26 cellular contexts compared by ENCODE assay signal in genomic region chr5:1704266-1704665, GRCh38.
"Had no signal": no experiment of that assay in that cellular context is flagged by ENCODE, and none has a peak within 500 bp of the region (broad histone marks: within the 10 kb centered on the region; RNA-seq: fewer than 3 reads in every experiment).

No MANE protein-coding gene starts in this region.

- H3K9me3 Mint-ChIP-seq: naive thymus-derived CD8-positive, alpha-beta T cell; nephron; neural crest cell; stimulated activated naive CD8-positive, alpha-beta T cell treated with anti-CD3 and anti-CD28 coated beads, Interleukin-15, amount 100 ng/mL, for 72 hours had no signal

- H3K4me2 ChIP-seq: smooth muscle cell had no signal

- H3K9me3 ChIP-seq: left lung, lower lobe of right lung, neutrophil, ovary, right atrium auricular region, right lobe of liver, tibial nerve, uterus had no signal

- H3K36me3 Mint-ChIP-seq: stimulated activated memory B cell treated with anti-CD40 and anti-IgM and Interleukin-4, amounts not matched to agents 10 μg/mL and 1 μg/mL and 100 μg/mL, for 72 hours; type B pancreatic cell had no signal

- H3K4me3 Mint-ChIP-seq: naive thymus-derived CD8-positive, alpha-beta T cell; nephron; neural crest cell; stimulated activated memory B cell treated with anti-CD40 and anti-IgM and Interleukin-4, amounts not matched to agents 10 μg/mL and 1 μg/mL and 100 μg/mL, for 72 hours; stimulated activated naive CD8-positive, alpha-beta T cell treated with anti-CD3 and anti-CD28 coated beads, Interleukin-15, amount 100 ng/mL, for 72 hours; type B pancreatic cell had no signal

- H3K4me3 ChIP-seq: left lung, lower lobe of right lung, ovary, right atrium auricular region, right lobe of liver, smooth muscle cell, tibial nerve, uterus had no signal

- H3K36me3 ChIP-seq: left lung, lower lobe of right lung, neutrophil, ovary, right atrium auricular region, right lobe of liver, tibial nerve, uterus had no signal

- H3K27ac Mint-ChIP-seq: nephron; progenitor cell of endocrine pancreas; stimulated activated memory B cell treated with anti-CD40 and anti-IgM and Interleukin-4, amounts not matched to agents 10 μg/mL and 1 μg/mL and 100 μg/mL, for 72 hours; stimulated activated naive CD8-positive, alpha-beta T cell treated with anti-CD3 and anti-CD28 coated beads, Interleukin-15, amount 100 ng/mL, for 72 hours; type B pancreatic cell had no signal

- H3K4me1 ChIP-seq: left lung, lower lobe of right lung, right atrium auricular region, right lobe of liver, tibial nerve, uterus had no signal

- DNase-seq: hippocampal formation; left colon; left lung; lower lobe of right lung; occipital lobe; ovary; right lobe of liver; stimulated activated CD4-positive, alpha-beta T cell treated with anti-CD3 and anti-CD28 coated beads, Interleukin-1b, Interleukin-23, amount 100 ng/mL, for 48 hours; stimulated activated CD4-positive, alpha-beta T cell treated with anti-CD3 and anti-CD28 coated beads, Interleukin-2, amount 100 ng/mL, for 48 hours; stimulated activated CD4-positive, alpha-beta T cell treated with anti-CD3 and anti-CD28 coated beads, Interleukin-4, amount 100 ng/mL, for 4 hours; stimulated activated CD8-positive, alpha-beta memory T cell treated with anti-CD3 and anti-CD28 coated beads, Interleukin-4, amount 100 ng/mL, for 48 hours; stimulated activated naive CD4-positive, alpha-beta T cell treated with Interleukin-2 at 50 U/mL for 16 hours; stimulated activated naive CD8-positive, alpha-beta T cell treated with anti-CD3 and anti-CD28 coated beads, Interleukin-15, amount 100 ng/mL, for 72 hours; substantia nigra; uterus had no signal

- FAIRE-seq: keratinocyte had no signal

- H3K27ac ChIP-seq: left lung, lower lobe of right lung, neutrophil, ovary, right atrium auricular region, right lobe of liver, tibial nerve, uterus had no signal

- H3K27me3 ChIP-seq: ovary, right atrium auricular region, right lobe of liver, tibial nerve, uterus had no signal

- ATAC-seq: left colon; left lung; lower lobe of right lung; naive thymus-derived CD8-positive, alpha-beta T cell; stimulated activated memory B cell treated with anti-CD40 and anti-IgM and Interleukin-4, amounts not matched to agents 10 μg/mL and 1 μg/mL and 100 μg/mL, for 72 hours; stimulated activated naive CD8-positive, alpha-beta T cell treated with anti-CD3 and anti-CD28 coated beads, Interleukin-15, amount 100 ng/mL, for 72 hours had no signal
